In genomic region chr12:71645268-71645667, GRCh38 we compare ENCODE assay signal across 19 cellular contexts. TPM values are rescaled to one million over a fixed set of nuclear protein-coding genes. Genes with fewer than 3 reads are reported as not detected.
A peak's percentile ranks its signal among the peaks of the same experiment; 100 is the strongest.
DNase-seq lines count a peak whose midpoint lies in the region; ATAC-seq, FAIRE-seq and TF ChIP-seq lines count a peak whose summit lies in the region.
"Had no signal": no experiment of that assay in that cellular context is flagged by ENCODE, and none has a peak within 500 bp of the region (broad histone marks: within the 10 kb centered on the region; RNA-seq: fewer than 3 reads in every experiment).

No MANE protein-coding gene starts in this region.

- H3K4me3 Mint-ChIP-seq in CD8-positive, alpha-beta T cell: no peak overlapping the region
- H3K4me3 Mint-ChIP-seq: effector memory CD8-positive, alpha-beta T cell had no signal

- H3K27me3 Mint-ChIP-seq in CD8-positive, alpha-beta T cell (ENCODE audit: low read depth): no peaks in the 10 kb centered on the region
- H3K27me3 Mint-ChIP-seq: effector memory CD8-positive, alpha-beta T cell had no signal

- FAIRE-seq in frontal cortex (lab: Jason Lieb, UNC): peak; percentile 67
- FAIRE-seq: GM18507 had no signal

- peaks cover 89 to 100% (median 98%) of the 10 kb centered on the region in 11 experiments for H3K36me3 ChIP-seq in BLaER1 treated with 17β-estradiol and CSF1 and Interleukin-3, amounts not matched to agents 10 nM and 100 nM
- peaks cover 27% of the 10 kb centered on the region for H3K36me3 ChIP-seq in CD8-positive, alpha-beta T cell (ENCODE audit: insufficient read depth, low read length)

- CTCF ChIA-PET in CD8-positive, alpha-beta T cell (lab: Charles Lee): interaction anchor here (0.6 to 2.6 kb wide), 3 partner anchors 9 to 120 kb away, joined by 3 to 10 read pairs (median 6); no protein-coding TSS in a partner anchor

- peak overlapping the region in 7 of 11 experiments; percentile 8 to 79 (median 34); a peak in 10 of 22 replicates for H3K4me2 ChIP-seq in BLaER1 treated with 17β-estradiol and CSF1 and Interleukin-3, amounts not matched to agents 10 nM and 100 nM
- H3K4me2 ChIP-seq: hepatocyte had no signal

- H3K9ac ChIP-seq in BLaER1 treated with 17β-estradiol and CSF1 and Interleukin-3, amounts not matched to agents 10 nM and 100 nM: peak overlapping the region in 2 of 11 experiments; percentile 50 to 62; a peak in 2 of 22 replicates
- H3K9ac ChIP-seq: parathyroid adenoma had no signal

- H3K27ac Mint-ChIP-seq in CD8-positive, alpha-beta T cell: peak overlapping the region; percentile 84

- 0 out of 22 replicates have a peak, but pooled peaks cover 0 to 4% (median 0%) of the 10 kb centered on the region in 11 experiments for H3K9me3 ChIP-seq in BLaER1 treated with 17β-estradiol and CSF1 and Interleukin-3, amounts not matched to agents 10 nM and 100 nM (replicated peaks in 1 of 11)
- no peaks in the 10 kb centered on the region for H3K9me3 ChIP-seq in CD8-positive, alpha-beta T cell (ENCODE audit: low read length)

- no peaks in the 10 kb centered on the region for H3K9me3 Mint-ChIP-seq in CD8-positive, alpha-beta T cell
- H3K9me3 Mint-ChIP-seq: effector memory CD8-positive, alpha-beta T cell had no signal

- H3K36me3 Mint-ChIP-seq in CD8-positive, alpha-beta T cell: peaks cover 70% of the 10 kb centered on the region

- no peak overlapping the region for H3K4me3 ChIP-seq in BLaER1 treated with 17β-estradiol and CSF1 and Interleukin-3, amounts not matched to agents 10 nM and 100 nM
- no peak overlapping the region for H3K4me3 ChIP-seq in CD8-positive, alpha-beta T cell (ENCODE audit: low read depth, low read length)
- H3K4me3 ChIP-seq: hepatocyte had no signal

- peaks cover 19 to 82% (median 42%) of the 10 kb centered on the region in 11 experiments; a peak in 19 of 22 replicates for H4K20me1 ChIP-seq in BLaER1 treated with 17β-estradiol and CSF1 and Interleukin-3, amounts not matched to agents 10 nM and 100 nM

- peaks cover 0 to 39% (median 13%) of the 10 kb centered on the region in 10 experiments; a peak in 14 of 20 replicates for H3K4me1 ChIP-seq in BLaER1 treated with 17β-estradiol and CSF1 and Interleukin-3, amounts not matched to agents 10 nM and 100 nM
- H3K4me1 ChIP-seq in CD8-positive, alpha-beta T cell (ENCODE audit: insufficient read depth, low read length): peaks cover 10% of the 10 kb centered on the region
- H3K4me1 ChIP-seq: parathyroid adenoma had no signal

- DNase-seq in CD8-positive, alpha-beta T cell: no peak
- DNase-seq in SKM-1 (lab: John Stamatoyannopoulos, UW; ENCODE audit: unreplicated experiment): peak; percentile 2
- DNase-seq in frontal cortex (ENCODE audit: low spot score in 2 of 2): no peak
- DNase-seq in anterior cingulate cortex (lab: John Stamatoyannopoulos, UW): no peak
- no peak for DNase-seq in activated CD8-positive, alpha-beta memory T cell treated with anti-CD3 and anti-CD28 coated beads for 24 hours
- DNase-seq in NCI-H2196 treated with DMSO at 0.1 percent for 48 hours (lab: John Stamatoyannopoulos, UW; ENCODE audit: unreplicated experiment): no peak
- DNase-seq: DMS79; effector memory CD8-positive, alpha-beta T cell; MM.1S; NCI-H2107; NCI-H526 treated with DMSO at 0.1 percent for 48 hours; stimulated activated CD4-positive, alpha-beta T cell treated with anti-CD3 and anti-CD28 coated beads, Interleukin-4, amount 100 ng/mL, for 4 hours; T-helper 1 cell had no signal

- H3K4me1 Mint-ChIP-seq in CD8-positive, alpha-beta T cell (ENCODE audit: low read depth): peaks cover 40% of the 10 kb centered on the region

- intact Hi-C loops in CD8-positive, alpha-beta T cell (cut with DNase I, micrococcal nuclease): loop anchor here in 1 of 2 experiments (10.0 kb wide), 1 partner anchor 50 kb away; no protein-coding TSS in a partner anchor

- POLR2A ChIA-PET in CD8-positive, alpha-beta T cell (lab: Charles Lee): interaction anchor here (3.0 kb wide), 1 partner anchor 18 kb away, joined by 20 read pairs; the partner anchor contains the start of genes THAP2 and ZFC3H1

- TF ChIP-seq CTCF in CD8-positive, alpha-beta T cell (IDR thresholded peaks at IDR 0.05): no peak

- no peak for ATAC-seq in CD8-positive, alpha-beta T cell
- ATAC-seq: activated CD4-positive, CD25-positive, alpha-beta regulatory T cell treated with anti-CD3 and anti-CD28 coated beads, Interleukin-2, amount 50 U/mL, for 24 hours; effector memory CD8-positive, alpha-beta T cell; Panc1 had no signal

- peak overlapping the region in 8 of 11 experiments; percentile 0 to 71 (median 52); a peak in 12 of 22 replicates for H3K27ac ChIP-seq in BLaER1 treated with 17β-estradiol and CSF1 and Interleukin-3, amounts not matched to agents 10 nM and 100 nM
- H3K27ac ChIP-seq in CD8-positive, alpha-beta T cell (ENCODE audit: low read depth, low read length): no peak overlapping the region
- H3K27ac ChIP-seq: hepatocyte, parathyroid adenoma had no signal

- H3K27me3 ChIP-seq in BLaER1 treated with 17β-estradiol and CSF1 and Interleukin-3, amounts not matched to agents 10 nM and 100 nM: no peaks in the 10 kb centered on the region
- no peaks in the 10 kb centered on the region for H3K27me3 ChIP-seq in CD8-positive, alpha-beta T cell (ENCODE audit: insufficient read depth, low read length)
- H3K27me3 ChIP-seq: hepatocyte had no signal

RNA-seq across cellular contexts. Expression of gene ZFC3H1, which starts 18.4 kb away (rescaled TPM):
- total RNA-seq in CD8-positive, alpha-beta T cell: 100 to 1,000 TPM; 118 to 121 TPM
- total RNA-seq in frontal cortex: 30.6 TPM

RNA-seq across cellular contexts. Expression of gene THAP2, which starts 18.8 kb away (rescaled TPM):
- 10 to 100 TPM; 22.3 to 23.7 TPM for total RNA-seq in CD8-positive, alpha-beta T cell
- 38.7 TPM for total RNA-seq in frontal cortex

RNA-seq across cellular contexts. Expression of gene TMEM19, which starts 40.6 kb away (rescaled TPM):
- 10 to 100 TPM in 1 of 2 experiments, 1 to 10 TPM in 1; 8.8 to 10.0 TPM for total RNA-seq in CD8-positive, alpha-beta T cell
- 69.7 TPM for total RNA-seq in frontal cortex
